In the genomic region with DNA sequence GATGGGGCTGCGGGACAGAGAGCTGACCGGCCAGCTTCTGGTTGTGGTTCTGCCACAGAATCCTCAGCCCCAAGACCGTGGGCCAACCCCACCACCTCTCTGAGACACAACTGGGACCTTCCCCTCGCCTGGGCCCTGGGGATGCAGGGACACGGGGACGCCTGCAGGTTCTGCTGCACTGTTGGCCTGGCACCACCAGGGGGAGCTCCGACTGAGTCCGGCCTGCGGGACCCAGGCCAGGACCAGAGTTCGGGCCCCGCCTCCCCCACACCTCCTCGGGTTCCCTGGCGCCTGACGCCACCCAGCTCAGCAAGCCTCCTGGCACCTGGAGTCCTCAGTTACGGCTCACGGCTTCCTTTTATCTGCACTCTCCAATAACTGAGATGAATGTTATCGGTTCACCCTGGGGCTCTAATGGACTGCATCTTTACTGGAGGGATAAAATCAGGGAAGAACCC, we compare ENCODE assay signal across 8 cellular contexts. TPM values are rescaled to one million over a fixed set of nuclear protein-coding genes. Genes with fewer than 3 reads are reported as not detected.
DNase-seq lines count a peak whose midpoint lies in the region; ATAC-seq and TF ChIP-seq lines count a peak whose summit lies in the region.

No MANE protein-coding gene starts in this region.

- peak; percentile 97 for TF ChIP-seq CTCF in H9 (conservative IDR thresholded peaks at IDR 0.05)
- TF ChIP-seq CTCF in right lobe of liver (IDR thresholded peaks at IDR 0.05), result peak; percentile 96 to 98 (median 97)

- peak; percentile 95 for DNase-seq in AG20443 (ENCODE audit: low spot score)
- peak; percentile 93 for DNase-seq in H9
- peak; percentile 60 for DNase-seq in NCI-H460 (ENCODE audit: extremely low read depth, low read depth)
- DNase-seq in activated CD4-positive, alpha-beta T cell treated with anti-CD3 and anti-CD28 coated beads for 48 hours, result peak; percentile 90
- DNase-seq in cerebellum (ENCODE audit: low spot score), result peak; percentile 84
- DNase-seq in right lobe of liver, result peak; percentile 88 to 92 (median 91)
- peak; percentile 56 for DNase-seq in stimulated activated CD8-positive, alpha-beta memory T cell treated with anti-CD3 and anti-CD28 coated beads, Interleukin-12 subunit alpha, Interleukin-12 subunit beta, amount 100 ng/mL, for 24 hours (ENCODE audit: extremely low read depth)

- H3K4me3 ChIP-seq in right lobe of liver, result no peak overlapping the region

- H3K27ac Mint-ChIP-seq in H9, result no peak overlapping the region; a peak in 1 of 7 replicates

- H3K27me3 ChIP-seq in H9 (ENCODE audit: insufficient read depth, low read length) (no peaks in the 10 kb centered on the region), right lobe of liver (no peaks in the 10 kb centered on the region)

- peak; percentile 88 to 96 (median 92) for ATAC-seq in right lobe of liver
- ATAC-seq in HG02885 (IDR thresholded peaks at IDR 0.05; ENCODE audit: poor library complexity, unreplicated experiment), result no peak

- H3K4me1 ChIP-seq in H9 (ENCODE audit: insufficient read depth, low read length), result no peaks in the 10 kb centered on the region
- H3K4me1 ChIP-seq in right lobe of liver, result peaks cover 0 to 12% (median 3%) of the 10 kb centered on the region in 4 donors

- no peak overlapping the region for H4K8ac ChIP-seq in H9 (replicated peaks; ENCODE audit: insufficient read length, low read depth, low read length)

- no peaks in the 10 kb centered on the region for H3K9me3 Mint-ChIP-seq in H9

- no peak overlapping the region for H2BK120ac ChIP-seq in H9 (ENCODE audit: low read depth, low read length, poor library complexity, severe bottlenecking)

- intact Hi-C loops in right lobe of liver (cut with DNase I), result no loop called here

- peaks cover 1% of the 10 kb centered on the region; the same call in 1 of the 2 replicates for H3K79me2 ChIP-seq in H9 (ENCODE audit: insufficient read depth, low read length)

- no peak overlapping the region for H2BK5ac ChIP-seq in H9 (ENCODE audit: insufficient read length, low read length)

- no peaks in the 10 kb centered on the region for H3K27me3 Mint-ChIP-seq in H9 (ENCODE audit: low read depth)

- no peak overlapping the region for H3K56ac ChIP-seq in H9 (ENCODE audit: insufficient read length, low read depth, low read length)

- H3K4me1 Mint-ChIP-seq in H9, result peaks cover 10 to 19% of the 10 kb centered on the region in 2 experiments; a peak in 3 of 4 replicates

- H4K5ac ChIP-seq in H9 (ENCODE audit: insufficient read length, low read depth, low read length), result no peak overlapping the region

- H2BK20ac ChIP-seq in H9 (ENCODE audit: low read depth, low read length, poor library complexity, severe bottlenecking), result no peak overlapping the region

- H2AFZ ChIP-seq in H9 (ENCODE audit: low read length), result no peak overlapping the region

- no peak overlapping the region for H4K91ac ChIP-seq in H9 (ENCODE audit: insufficient read length, low read depth, low read length)

- no peak overlapping the region for H2BK15ac ChIP-seq in H9 (ENCODE audit: low read depth, low read length)

- no peaks in the 10 kb centered on the region for H4K20me1 ChIP-seq in H9 (ENCODE audit: control insufficient read depth, insufficient read depth, insufficient read length)

- H3K4me3 Mint-ChIP-seq in H9, result no peak overlapping the region

- H3K4me2 ChIP-seq in H9 (ENCODE audit: insufficient read depth, insufficient read length, low read length), result no peak overlapping the region

- H3K23me2 ChIP-seq in H9 (ENCODE audit: insufficient read length, low read depth, low read length, poor library complexity, severe bottlenecking), result peaks cover 5% of the 10 kb centered on the region

- H3K14ac ChIP-seq in H9 (ENCODE audit: insufficient read depth, low read length), result no peak overlapping the region

- H3K9me3 ChIP-seq in H9 (ENCODE audit: control insufficient read depth, low read depth, low read length), result no peaks in the 10 kb centered on the region
- no peaks in the 10 kb centered on the region for H3K9me3 ChIP-seq in right lobe of liver

- H3K9ac ChIP-seq in H9 (ENCODE audit: extremely low read depth, insufficient read length, low read length), result no peak overlapping the region

- no peak overlapping the region for H2AK5ac ChIP-seq in H9 (ENCODE audit: insufficient read length, low read length)

- WGBS in H9 (ENCODE audit: extremely low coverage, insufficient read length, low lambda C conversion rate), result no CpG with 5 or more reads among the region's 17 CpGs
- WGBS in right lobe of liver (ENCODE audit: insufficient coverage, low coverage, low lambda C conversion rate, missing lambda C conversion rate), result 6% methylated on average over 8 of the region's 17 CpGs

- peaks cover 7 to 25% (median 16%) of the 10 kb centered on the region in 3 experiments; a peak in 6 of 7 replicates for H3K36me3 Mint-ChIP-seq in H9 (ENCODE audit: insufficient read depth in 1 of 3, low read depth in 3 of 3)

- no peak overlapping the region for H3K23ac ChIP-seq in H9 (ENCODE audit: insufficient read length, low read depth, low read length)

- no peak for TF ChIP-seq POLR2A in right lobe of liver (IDR thresholded peaks at IDR 0.05)

- no peak overlapping the region for H3T11ph ChIP-seq in H9 (ENCODE audit: low read length)

- H3K18ac ChIP-seq in H9 (ENCODE audit: insufficient read length, low read depth, low read length), result no peak overlapping the region

- no peak overlapping the region for H3K27ac ChIP-seq in H9 (ENCODE audit: insufficient read length, low read depth, low read length)
- peak overlapping the region in 2 of 3 donors; percentile 51 to 56 for H3K27ac ChIP-seq in right lobe of liver

- no peak overlapping the region for H2BK12ac ChIP-seq in H9 (ENCODE audit: insufficient read length, low read depth, low read length)

- no peaks in the 10 kb centered on the region for H3K79me1 ChIP-seq in H9 (ENCODE audit: insufficient read depth, low read depth, low read length, poor library complexity, severe bottlenecking)

- H3K36me3 ChIP-seq in right lobe of liver, result peaks cover 0 to 17% (median under 1%) of the 10 kb centered on the region in 4 donors

- H3K4ac ChIP-seq in H9 (ENCODE audit: low read depth, low read length), result no peak overlapping the region

RNA-seq across cellular contexts. Expression of a gene that starts 27.3 kb away (rescaled TPM):
- total RNA-seq in H9 (2021) (82.7 and 85.8 TPM in 2 replicates), cerebellum (49.1 TPM), right lobe of liver (10 to 100 TPM in 4 of 6 experiments, 1 to 10 TPM in 2; 5.8 to 21.0 (median 14.4) TPM)
- 12.3 and 12.4 TPM in 2 replicates for total RNA-seq in NCI-H460 (2014; rRNA removed; shearing (Covaris generic))
- polyA plus RNA-seq in NCI-H460 (2014; cell fraction: nucleus; rRNA removed), result 10.0 and 12.4 TPM in 2 replicates

RNA-seq across cellular contexts. Expression of a gene that starts 28.0 kb away (rescaled TPM):
- total RNA-seq in H9 (2021), result 7.8 and 8.9 TPM in 2 replicates
- 2.0 and 2.6 TPM in 2 replicates for total RNA-seq in NCI-H460 (2014; rRNA removed; shearing (Covaris generic))
- 3.9 and 7.4 TPM in 2 replicates for polyA plus RNA-seq in NCI-H460 (2014; cell fraction: nucleus; rRNA removed)
- total RNA-seq in cerebellum, result 12.2 TPM
- total RNA-seq in right lobe of liver, result 1 to 10 TPM; 1.7 to 3.1 (median 2.1) TPM
